ENCODE assay signal across 19 cellular contexts in the genomic region with DNA sequence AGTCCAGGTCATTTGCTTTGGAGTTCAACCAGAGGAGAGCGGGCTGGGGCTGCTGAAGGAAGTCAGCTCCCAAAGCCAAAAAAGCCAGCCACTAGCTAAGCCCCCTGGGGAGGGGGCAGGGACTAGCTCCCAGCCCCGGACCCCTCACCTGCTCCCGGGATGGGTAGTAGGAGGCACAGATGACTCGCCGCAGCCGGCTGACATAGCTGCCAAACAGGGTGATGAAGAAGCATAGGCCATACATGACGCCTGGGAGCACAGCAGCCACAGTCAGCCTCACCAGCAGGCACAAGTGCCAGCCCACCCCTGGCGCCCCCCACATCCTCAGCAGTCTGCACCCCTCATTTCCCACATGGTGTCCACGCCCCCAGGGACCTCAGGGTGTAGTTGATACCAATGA. TPM values are rescaled to one million over a fixed set of nuclear protein-coding genes. Genes with fewer than 3 reads are reported as not detected.
A peak's percentile ranks its signal among the peaks of the same experiment; 100 is the strongest.
DNase-seq lines count a peak whose midpoint lies in the region; ATAC-seq, FAIRE-seq and TF ChIP-seq lines count a peak whose summit lies in the region.
"Had no signal": no experiment of that assay in that cellular context is flagged by ENCODE, and none has a peak within 500 bp of the region (broad histone marks: within the 10 kb centered on the region; RNA-seq: fewer than 3 reads in every experiment).

No MANE protein-coding gene starts in this region.

- no peaks in the 10 kb centered on the region for H3K9me3 ChIP-seq in A549
- no peaks in the 10 kb centered on the region for H3K9me3 ChIP-seq in PC-9 (ENCODE audit: insufficient read depth, low read depth)
- no peaks in the 10 kb centered on the region for H3K9me3 ChIP-seq in gastrocnemius medialis
- H3K9me3 ChIP-seq: HAP-1 had no signal

- POLR2A ChIA-PET in A549 (lab: Yijun Ruan, JAX) (interaction anchor here (0.6 kb wide), 1 partner anchor 25 kb away, joined by 4 read pairs; a partner anchor contains a TSS), PC-9 (lab: Charles Lee; ENCODE audit: unreplicated experiment) (no interaction called here)

- H3K36me3 ChIP-seq in PC-9 (ENCODE audit: low read depth) (no peaks in the 10 kb centered on the region), gastrocnemius medialis (no peaks in the 10 kb centered on the region)
- H3K36me3 ChIP-seq: HAP-1 had no signal

- peak overlapping the region; percentile 64 for H3K4me2 ChIP-seq in A549
- H3K4me2 ChIP-seq in PC-9, result peak overlapping the region; percentile 29

- H3K27ac ChIP-seq in A549 (peak overlapping the region; percentile 75 to 83), PC-9 (no peak overlapping the region), gastrocnemius medialis (no peak overlapping the region)
- H3K27ac ChIP-seq: C4-2B had no signal

- intact Hi-C loops in PC-9 (cut with micrococcal nuclease; ENCODE audit: unreplicated experiment), result no loop called here
- intact Hi-C loops in gastrocnemius medialis (cut with DNase I; ENCODE audit: low total_unique reads), result no loop called here

- H3F3A ChIP-seq in PC-9 (ENCODE audit: insufficient read depth, low read depth), result peaks cover 27% of the 10 kb centered on the region; the same call in 1 of the 2 replicates

- WGBS in A549 (ENCODE audit: missing lambda C conversion rate), result 48% methylated on average over 8 of the region's 9 CpGs

- in situ Hi-C loops in gastrocnemius medialis (cut with MboI; ENCODE audit: low sequenced_read_pairs in 4 of 4), result no loop called here

- BruUV-seq in PC-9 (replicated peaks; lab: Mats Ljungman, UMichigan), result no TSS peak

- TF ChIP-seq EP300 in A549 (IDR thresholded peaks at IDR 0.05), result no peak

- H3K79me2 ChIP-seq in PC-9 (ENCODE audit: low read depth), result no peaks in the 10 kb centered on the region

- DNase-seq in A549 (ENCODE audit: low read depth in 1 of 2, low spot score in 1 of 2) (no peak), PC-9 (no peak), islet precursor cell (peak; percentile 69), gastrocnemius medialis (no peak)
- DNase-seq: KBM-7, NCI-H1048, NCI-H146, NCI-H2081, NCI-H510A, NCI-H774, SW 1271 had no signal

- TF ChIP-seq POLR2A in A549 (IDR thresholded peaks at IDR 0.05; ENCODE audit: low read length) (no peak), gastrocnemius medialis (IDR thresholded peaks at IDR 0.05) (no peak)

- TF ChIP-seq RAD21 in A549 (conservative IDR thresholded peaks at IDR 0.05 in 1 of 2, IDR thresholded peaks at IDR 0.05 in 1 of 2), result no peak

- H3K9me2 ChIP-seq in PC-9 (ENCODE audit: insufficient read depth), result no peaks in the 10 kb centered on the region

- TF ChIP-seq CTCF in A549 (IDR thresholded peaks at IDR 0.05) (no peak), PC-9 (conservative IDR thresholded peaks at IDR 0.05) (no peak), gastrocnemius medialis (IDR thresholded peaks at IDR 0.05 in 4 of 5, conservative IDR thresholded peaks at IDR 0.05 in 1 of 5) (no peak)

- H3K27me3 ChIP-seq in PC-9 (ENCODE audit: insufficient read depth, low read depth) (no peaks in the 10 kb centered on the region), gastrocnemius medialis (no peaks in the 10 kb centered on the region)

- H3K4me3 ChIP-seq in A549 (no peak overlapping the region), PC-9 (no peak overlapping the region), gastrocnemius medialis (no peak overlapping the region)
- H3K4me3 ChIP-seq: HAP-1 had no signal

- CTCF ChIA-PET in A549 (lab: Yijun Ruan, JAX), result no interaction called here
- CTCF ChIA-PET in PC-9 (lab: Charles Lee), result no interaction called here

- FAIRE-seq in A549 (lab: Jason Lieb, UNC), result no peak

- H3K4me1 ChIP-seq in A549 (peaks cover 61% of the 10 kb centered on the region), PC-9 (replicated peaks; ENCODE audit: insufficient read depth) (peaks cover 47% of the 10 kb centered on the region), gastrocnemius medialis (no peaks in the 10 kb centered on the region)
- H3K4me1 ChIP-seq: HAP-1 had no signal

- ATAC-seq in A549, result peak in 1 of 2 experiments; percentile 24; a peak in 4 of 6 replicates
- no peak for ATAC-seq in HG02884 (IDR thresholded peaks at IDR 0.05; ENCODE audit: unreplicated experiment)
- ATAC-seq in GM19035 (IDR thresholded peaks at IDR 0.05; ENCODE audit: unreplicated experiment), result no peak
- ATAC-seq in gastrocnemius medialis, result no peak

- no peaks in the 10 kb centered on the region for H4K20me1 ChIP-seq in PC-9 (ENCODE audit: insufficient read depth)

- no peak overlapping the region for H2AFZ ChIP-seq in PC-9

TF ChIP-seq in A549, 52 proteins besides CTCF, POLR2A, EP300 and RAD21:
- TF ChIP-seq ESRRA (IDR thresholded peaks at IDR 0.05; ENCODE audit: borderline replicate concordance, low read length) (no peak), SREBF2 (IDR thresholded peaks at IDR 0.05) (no peak), PHF8 (IDR thresholded peaks at IDR 0.05; ENCODE audit: borderline replicate concordance, low read depth) (no peak)
- TF ChIP-seq, protein P1, sequence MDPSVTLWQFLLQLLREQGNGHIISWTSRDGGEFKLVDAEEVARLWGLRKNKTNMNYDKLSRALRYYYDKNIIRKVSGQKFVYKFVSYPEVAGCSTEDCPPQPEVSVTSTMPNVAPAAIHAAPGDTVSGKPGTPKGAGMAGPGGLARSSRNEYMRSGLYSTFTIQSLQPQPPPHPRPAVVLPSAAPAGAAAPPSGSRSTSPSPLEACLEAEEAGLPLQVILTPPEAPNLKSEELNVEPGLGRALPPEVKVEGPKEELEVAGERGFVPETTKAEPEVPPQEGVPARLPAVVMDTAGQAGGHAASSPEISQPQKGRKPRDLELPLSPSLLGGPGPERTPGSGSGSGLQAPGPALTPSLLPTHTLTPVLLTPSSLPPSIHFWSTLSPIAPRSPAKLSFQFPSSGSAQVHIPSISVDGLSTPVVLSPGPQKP (IDR thresholded peaks at IDR 0.05; ENCODE audit: low read depth, low read length), result no peak
- TF ChIP-seq, protein P2, sequence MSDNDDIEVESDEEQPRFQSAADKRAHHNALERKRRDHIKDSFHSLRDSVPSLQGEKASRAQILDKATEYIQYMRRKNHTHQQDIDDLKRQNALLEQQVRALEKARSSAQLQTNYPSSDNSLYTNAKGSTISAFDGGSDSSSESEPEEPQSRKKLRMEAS (IDR thresholded peaks at IDR 0.05), result peak; percentile 52

RNA-seq across cellular contexts. Expression of a gene that starts 7.4 kb away (rescaled TPM):
- 1.0 and 1.5 TPM in 2 replicates for polyA plus RNA-seq in A549 (2011; rRNA removed)
- 0.63 and 0.76 TPM in 2 replicates for polyA plus RNA-seq in A549 (2012; cell fraction: cytosol; rRNA removed)
- polyA plus RNA-seq in A549 (2012; cell fraction: nucleus; rRNA removed), result 6.2 and 11.1 TPM in 2 replicates
- polyA plus RNA-seq in A549 (2017; fragmentation: RNase III; extraction: RNeasy Plus Mini Kit Qiagen cat#74134 plus additional on column Dnase treatment), result 0.23 to 0.46 TPM (median 0.43 TPM) in 3 replicates
- 0.73 and 0.83 TPM in 2 replicates for polyA minus RNA-seq in A549 (2011; rRNA and poly(A)+ RNA removed)
- total RNA-seq in PC-9 (2021), result 4.4 and 4.7 TPM in 2 replicates
- not detected for total RNA-seq in gastrocnemius medialis
- total RNA-seq: Daoy had no signal

RNA-seq across cellular contexts. Expression of a gene that starts 7.5 kb away (rescaled TPM):
- polyA plus RNA-seq in A549 (2011; rRNA removed) (0.06 TPM in 1 of 2 replicates, not detected in the other), A549 (2017; fragmentation: RNase III; extraction: RNeasy Plus Mini Kit Qiagen cat#74134 plus additional on column Dnase treatment) (not detected in 3 replicates)
- 0.03 and 0.04 TPM in 2 replicates for polyA plus RNA-seq in A549 (2012; cell fraction: cytosol; rRNA removed)
- polyA plus RNA-seq in A549 (2012; cell fraction: nucleus; rRNA removed), result 0.08 TPM in 1 of 2 replicates, not detected in the other
- 0.25 TPM in 1 of 2 replicates, not detected in the other for polyA minus RNA-seq in A549 (2011; rRNA and poly(A)+ RNA removed)
- total RNA-seq in PC-9 (2021) (0.22 and 0.43 TPM in 2 replicates), gastrocnemius medialis (under 1 TPM in 2 of 4 donors, not detected in 2; 0.13 to 0.35 TPM)
- total RNA-seq: A673, Daoy, PC-3, SK-MEL-5 had no signal

RNA-seq across cellular contexts. Expression of a gene that starts 23.6 kb away (rescaled TPM):
- polyA plus RNA-seq in A549 (2011; rRNA removed) (20.5 and 20.8 TPM in 2 replicates), A549 (2017; fragmentation: RNase III; extraction: RNeasy Plus Mini Kit Qiagen cat#74134 plus additional on column Dnase treatment) (24.7 to 30.7 TPM (median 29.0 TPM) in 3 replicates)
- polyA plus RNA-seq in A549 (2012; cell fraction: cytosol; rRNA removed), result 28.8 and 32.2 TPM in 2 replicates
- polyA plus RNA-seq in A549 (2012; cell fraction: nucleus; rRNA removed), result 60.8 and 82.4 TPM in 2 replicates
- polyA minus RNA-seq in A549 (2011; rRNA and poly(A)+ RNA removed), result 25.1 and 30.3 TPM in 2 replicates
- total RNA-seq in PC-9 (2021) (38.6 and 44.1 TPM in 2 replicates), gastrocnemius medialis (100 to 1,000 TPM in 1 of 4 donors, 10 to 100 TPM in 3; 61.3 to 100 (median 73.1) TPM)

RNA-seq across cellular contexts. Expression of a gene that starts 25.0 kb away (rescaled TPM):
- polyA plus RNA-seq in A549 (2011; rRNA removed) (25.6 and 33.6 TPM in 2 replicates), A549 (2017; fragmentation: RNase III; extraction: RNeasy Plus Mini Kit Qiagen cat#74134 plus additional on column Dnase treatment) (33.0 to 35.2 TPM (median 34.2 TPM) in 3 replicates)
- 48.4 and 71.3 TPM in 2 replicates for polyA plus RNA-seq in A549 (2012; cell fraction: cytosol; rRNA removed)
- polyA plus RNA-seq in A549 (2012; cell fraction: nucleus; rRNA removed), result 165 and 205 TPM in 2 replicates
- 66.5 and 71.0 TPM in 2 replicates for polyA minus RNA-seq in A549 (2011; rRNA and poly(A)+ RNA removed)
- total RNA-seq in PC-9 (2021) (187 and 195 TPM in 2 replicates), gastrocnemius medialis (10 to 100 TPM; 30.3 to 42.8 (median 36.9) TPM)

RNA-seq across cellular contexts. Expression of a gene that starts 32.8 kb away (rescaled TPM):
- polyA plus RNA-seq in A549 (2011; rRNA removed) (0.32 TPM in 1 of 2 replicates, not detected in the other), A549 (2017; fragmentation: RNase III; extraction: RNeasy Plus Mini Kit Qiagen cat#74134 plus additional on column Dnase treatment) (not detected in 3 replicates)
- 0.09 TPM in 1 of 2 replicates, not detected in the other for polyA plus RNA-seq in A549 (2012; cell fraction: cytosol; rRNA removed)
- polyA plus RNA-seq in A549 (2012; cell fraction: nucleus; rRNA removed), result 0.55 and 0.58 TPM in 2 replicates
- polyA minus RNA-seq in A549 (2011; rRNA and poly(A)+ RNA removed), result 1.9 and 5.0 TPM in 2 replicates
- total RNA-seq in PC-9 (2021) (1.2 and 1.3 TPM in 2 replicates), gastrocnemius medialis (not detected)
- total RNA-seq: Daoy, PC-3 had no signal

Comparison
In these comparisons a context has a peak if more than half of its experiments do, and no peak if none do; other contexts are left out.
1. H3K27ac ChIP-seq: peak in A549 (2 of 2); none in PC-9 (single experiment) and gastrocnemius medialis (0 of 4).